Comparison of ENCODE assay signal across 9 cellular contexts in genomic region chr1:45569962-45570581, GRCh38. TPM values are rescaled to one million over a fixed set of nuclear protein-coding genes. Genes with fewer than 3 reads are reported as not detected.
DNase-seq lines count a peak whose midpoint lies in the region; ATAC-seq and TF ChIP-seq lines count a peak whose summit lies in the region.
"Had no signal": no experiment of that assay in that cellular context is flagged by ENCODE, and none has a peak within 500 bp of the region (broad histone marks: within the 10 kb centered on the region; RNA-seq: fewer than 3 reads in every experiment).

No MANE protein-coding gene starts in this region.

- TF ChIP-seq CTCF in PC-3 (conservative IDR thresholded peaks at IDR 0.05; ENCODE audit: low read depth, low read length) (peak; percentile 96), fibroblast of lung (conservative IDR thresholded peaks at IDR 0.05 in 1 of 2, IDR thresholded peaks at IDR 0.05 in 1 of 2; ENCODE audit: low read depth in 1 of 2, low read length in 2 of 2) (peak; percentile 99), neural crest cell (conservative IDR thresholded peaks at IDR 0.05) (peak; percentile 97)

- H3K4me3 Mint-ChIP-seq in activated T-cell treated with anti-CD3 and anti-CD28 coated beads, Interleukin-2, amount 50 U/mL, for 24 hours: no peak overlapping the region
- H3K4me3 Mint-ChIP-seq in neural crest cell: no peak overlapping the region
- H3K4me3 Mint-ChIP-seq in stimulated activated naive CD8-positive, alpha-beta T cell treated with anti-CD3 and anti-CD28 coated beads, Interleukin-15, amount 100 ng/mL, for 72 hours: no peak overlapping the region

- H3K9ac ChIP-seq in PC-3 (ENCODE audit: low read length) (no peak overlapping the region), fibroblast of lung (ENCODE audit: insufficient read depth, low read length) (no peak overlapping the region)
- H3K9ac ChIP-seq: BLaER1 had no signal

- no peaks in the 10 kb centered on the region for H3K27me3 ChIP-seq in PC-3 (ENCODE audit: low read length)
- H3K27me3 ChIP-seq in fibroblast of lung (ENCODE audit: control insufficient read depth, insufficient read depth, low read length): no peaks in the 10 kb centered on the region
- H3K27me3 ChIP-seq: BLaER1 had no signal

- intact Hi-C loops in PC-3 (cut with micrococcal nuclease): loop anchor here (1.0 kb wide), 3 partner anchors 58 to 210 kb away; partner anchors contain the start of genes CCDC163 and MMACHC

- H2AFZ ChIP-seq in PC-3 (ENCODE audit: low read length) (no peak overlapping the region), fibroblast of lung (ENCODE audit: low read length) (no peak overlapping the region)

- no peaks in the 10 kb centered on the region for H3F3A ChIP-seq in PC-3 (ENCODE audit: low read length, unreplicated experiment)

- H3K9me3 ChIP-seq in PC-3 (ENCODE audit: low read length): no peaks in the 10 kb centered on the region
- H3K9me3 ChIP-seq in fibroblast of lung (ENCODE audit: control insufficient read depth, insufficient read depth, low read depth, low read length): no peaks in the 10 kb centered on the region
- H3K9me3 ChIP-seq: BLaER1 had no signal

- no peaks in the 10 kb centered on the region for H3K4me1 ChIP-seq in PC-3 (ENCODE audit: insufficient read depth, low read length)
- H3K4me1 ChIP-seq in fibroblast of lung (ENCODE audit: control insufficient read depth, extremely low read depth, insufficient read depth, low read length): no peaks in the 10 kb centered on the region

- no peaks in the 10 kb centered on the region for H3K9me3 Mint-ChIP-seq in activated T-cell treated with anti-CD3 and anti-CD28 coated beads, Interleukin-2, amount 50 U/mL, for 24 hours
- no peaks in the 10 kb centered on the region for H3K9me3 Mint-ChIP-seq in neural crest cell
- H3K9me3 Mint-ChIP-seq in stimulated activated naive CD8-positive, alpha-beta T cell treated with anti-CD3 and anti-CD28 coated beads, Interleukin-15, amount 100 ng/mL, for 72 hours: no peaks in the 10 kb centered on the region

- CTCF ChIA-PET in PC-3 (lab: Charles Lee): interaction anchor here (0.6 to 1.0 kb wide), 3 partner anchors 48 to 57 kb away, joined by 3 to 5 read pairs (median 5); partner anchors contain the start of gene PRDX1

- H3K36me3 ChIP-seq in PC-3 (ENCODE audit: low read depth, low read length) (peaks cover 33% of the 10 kb centered on the region), fibroblast of lung (ENCODE audit: control insufficient read depth, insufficient read depth, low read length) (peaks cover 7% of the 10 kb centered on the region)

- H3K4me3 ChIP-seq in PC-3 (ENCODE audit: low read length) (no peak overlapping the region), fibroblast of lung (replicated peaks in 1 of 4; ENCODE audit: control extremely low read depth in 1 of 4, insufficient read depth in 1 of 4, low read depth in 3 of 4, low read length in 4 of 4) (no peak overlapping the region)
- H3K4me3 ChIP-seq: BLaER1 had no signal

- no peaks in the 10 kb centered on the region for H3K79me2 ChIP-seq in PC-3 (ENCODE audit: low read length)
- H3K79me2 ChIP-seq in fibroblast of lung (ENCODE audit: control insufficient read depth, insufficient read depth, low read length): no peaks in the 10 kb centered on the region

- BruUV-seq in PC-3 (replicated peaks; lab: Mats Ljungman, UMichigan): no TSS peak

- DNase-seq in NCI-H524 (lab: John Stamatoyannopoulos, UW): peak; percentile 34 to 73
- no peak for DNase-seq in NCI-H524 treated with DMSO at 0.1 percent for 48 hours (lab: John Stamatoyannopoulos, UW)
- DNase-seq in HuH-7 (ENCODE audit: low spot score): peak; percentile 59
- peak; percentile 88 for DNase-seq in PC-3
- peak; percentile 77 for DNase-seq in activated T-cell treated with anti-CD3 and anti-CD28 coated beads, Interleukin-2, amount 50 U/mL, for 24 hours
- peak; percentile 62 to 80 for DNase-seq in fibroblast of lung (ENCODE audit: low read depth in 2 of 2)
- DNase-seq in neural crest cell (ENCODE audit: low read depth, low spot score): peak; percentile 63
- DNase-seq in stimulated activated naive CD8-positive, alpha-beta T cell treated with anti-CD3 and anti-CD28 coated beads, Interleukin-15, amount 100 ng/mL, for 72 hours: peak; percentile 65 to 70

- no peak overlapping the region for H3K27ac ChIP-seq in PC-3 (ENCODE audit: low read length)
- H3K27ac ChIP-seq in fibroblast of lung (ENCODE audit: insufficient read depth, low read length): no peak overlapping the region
- H3K27ac ChIP-seq: BLaER1 had no signal

- H3K36me3 Mint-ChIP-seq in activated T-cell treated with anti-CD3 and anti-CD28 coated beads, Interleukin-2, amount 50 U/mL, for 24 hours (ENCODE audit: low read depth): peaks cover 65% of the 10 kb centered on the region
- peaks cover 7% of the 10 kb centered on the region for H3K36me3 Mint-ChIP-seq in neural crest cell (ENCODE audit: low read depth)

- H4K20me1 ChIP-seq in PC-3 (ENCODE audit: low read length): no peaks in the 10 kb centered on the region
- H4K20me1 ChIP-seq in fibroblast of lung (ENCODE audit: control insufficient read depth, extremely low read depth, insufficient read depth, low read length): no peaks in the 10 kb centered on the region

- ATAC-seq in PC-3: peak; percentile 91
- peak; percentile 93 for ATAC-seq in stimulated activated naive CD8-positive, alpha-beta T cell treated with anti-CD3 and anti-CD28 coated beads, Interleukin-15, amount 100 ng/mL, for 72 hours

- peak overlapping the region; percentile 4 for H3K27ac Mint-ChIP-seq in activated T-cell treated with anti-CD3 and anti-CD28 coated beads, Interleukin-2, amount 50 U/mL, for 24 hours
- H3K27ac Mint-ChIP-seq in neural crest cell (ENCODE audit: unreplicated experiment): no peak overlapping the region
- H3K27ac Mint-ChIP-seq in stimulated activated naive CD8-positive, alpha-beta T cell treated with anti-CD3 and anti-CD28 coated beads, Interleukin-15, amount 100 ng/mL, for 72 hours: no peak overlapping the region

- H3K4me2 ChIP-seq in PC-3 (ENCODE audit: low read length) (no peak overlapping the region), fibroblast of lung (ENCODE audit: extremely low read depth, insufficient read depth, low read length) (no peak overlapping the region)
- H3K4me2 ChIP-seq: BLaER1 had no signal

- H3K27me3 Mint-ChIP-seq in activated T-cell treated with anti-CD3 and anti-CD28 coated beads, Interleukin-2, amount 50 U/mL, for 24 hours: no peaks in the 10 kb centered on the region
- no peaks in the 10 kb centered on the region for H3K27me3 Mint-ChIP-seq in neural crest cell (ENCODE audit: low read depth)
- no peaks in the 10 kb centered on the region for H3K27me3 Mint-ChIP-seq in stimulated activated naive CD8-positive, alpha-beta T cell treated with anti-CD3 and anti-CD28 coated beads, Interleukin-15, amount 100 ng/mL, for 72 hours

- no peaks in the 10 kb centered on the region for H3K4me1 Mint-ChIP-seq in activated T-cell treated with anti-CD3 and anti-CD28 coated beads, Interleukin-2, amount 50 U/mL, for 24 hours (ENCODE audit: low read depth)
- peaks cover 4% of the 10 kb centered on the region for H3K4me1 Mint-ChIP-seq in neural crest cell
- no peaks in the 10 kb centered on the region for H3K4me1 Mint-ChIP-seq in stimulated activated naive CD8-positive, alpha-beta T cell treated with anti-CD3 and anti-CD28 coated beads, Interleukin-15, amount 100 ng/mL, for 72 hours

- POLR2A ChIA-PET in PC-3 (lab: Charles Lee; ENCODE audit: unreplicated experiment): interaction anchor here (1.1 kb wide), 1 partner anchor 48 kb away, joined by 4 read pairs; the partner anchor contains the start of gene PRDX1

- no peaks in the 10 kb centered on the region for H3K9me2 ChIP-seq in PC-3 (replicated peaks; ENCODE audit: low read length)

RNA-seq across cellular contexts. Expression of gene NASP, which starts 13.8 kb away (rescaled TPM):
- 119 and 122 TPM in 2 replicates for total RNA-seq in PC-3 (2014; rRNA removed)
- total RNA-seq in fibroblast of lung: 30.9 and 37.2 TPM in 2 replicates
- polyA plus RNA-seq in fibroblast of lung: 54.1 and 86.1 TPM in 2 replicates
- polyA plus RNA-seq in fibroblast of lung (2012): 53.7 and 90.6 TPM in 2 replicates
- 5.7 and 12.1 TPM in 2 replicates for polyA minus RNA-seq in fibroblast of lung (ENCODE audit: low replicate concordance)
- 455 and 466 TPM in 2 replicates for total RNA-seq in neural crest cell

RNA-seq across cellular contexts. Expression of gene AKR1A1, which starts 19.4 kb away (rescaled TPM):
- total RNA-seq in PC-3 (2014; rRNA removed) (86.1 and 94.9 TPM in 2 replicates), fibroblast of lung (110 and 123 TPM in 2 replicates), neural crest cell (185 and 192 TPM in 2 replicates)
- 110 and 120 TPM in 2 replicates for polyA plus RNA-seq in fibroblast of lung
- 127 and 150 TPM in 2 replicates for polyA plus RNA-seq in fibroblast of lung (2012)
- 136 and 170 TPM in 2 replicates for polyA minus RNA-seq in fibroblast of lung (ENCODE audit: low replicate concordance)

RNA-seq across cellular contexts. Expression of gene PRDX1, which starts 48.4 kb away (rescaled TPM):
- total RNA-seq in PC-3 (2014; rRNA removed) (749 and 967 TPM in 2 replicates), fibroblast of lung (336 and 420 TPM in 2 replicates), neural crest cell (317 and 334 TPM in 2 replicates)
- 721 and 789 TPM in 2 replicates for polyA plus RNA-seq in fibroblast of lung
- 731 and 776 TPM in 2 replicates for polyA plus RNA-seq in fibroblast of lung (2012)
- 81.9 and 122 TPM in 2 replicates for polyA minus RNA-seq in fibroblast of lung (ENCODE audit: low replicate concordance)

RNA-seq across cellular contexts. Expression of gene CCDC17, which starts 53.8 kb away (rescaled TPM):
- total RNA-seq in PC-3 (2014; rRNA removed) (1.6 and 1.9 TPM in 2 replicates), fibroblast of lung (0.51 and 0.99 TPM in 2 replicates), neural crest cell (1.9 and 2.4 TPM in 2 replicates)
- polyA plus RNA-seq in fibroblast of lung: 0.05 and 0.09 TPM in 2 replicates
- polyA plus RNA-seq in fibroblast of lung (2012): 0.08 and 0.14 TPM in 2 replicates
- 0.71 TPM in 1 of 2 replicates, not detected in the other for polyA minus RNA-seq in fibroblast of lung (ENCODE audit: low replicate concordance)
